ENCODE assay signal across 8 cellular contexts in genomic region chr10:68331455-68332258, GRCh38. TPM values are rescaled to one million over a fixed set of nuclear protein-coding genes. Genes with fewer than 3 reads are reported as not detected.
DNase-seq lines count a peak whose midpoint lies in the region; ATAC-seq and TF ChIP-seq lines count a peak whose summit lies in the region.

Gene HNRNPH3 (plus strand): TSS chr10:68332064. CDS start chr10:68337222, 5,158 bp downstream.

- H3K23ac ChIP-seq in mesendoderm (ENCODE audit: low read length) = peak within 1 kb of the TSS; percentile 97

- peak within 1 kb of the TSS; percentile 99 for H3K4ac ChIP-seq in mesendoderm (ENCODE audit: low read depth, low read length)

- peaks cover 56% of the 10 kb centered on the region for H3K4me1 Mint-ChIP-seq in Calu3 (ENCODE audit: low read depth, unreplicated experiment)
- H3K4me1 Mint-ChIP-seq in activated CD8-positive, alpha-beta memory T cell treated with anti-CD3 and anti-CD28 coated beads, Interleukin-2, amount 10 ng/mL, durations not matched to agents 7 days and 5 days = peaks cover 34% of the 10 kb centered on the region

- peak within 1 kb of the TSS; percentile 97 for H3K18ac ChIP-seq in mesendoderm (ENCODE audit: low read length)

- BruUV-seq in Calu3 (replicated peaks; lab: Mats Ljungman, UMichigan) = TSS peak; percentile 65

- peak within 1 kb of the TSS; percentile 78 for H3K4me2 ChIP-seq in mesendoderm (ENCODE audit: low read length)

- no peaks in the 10 kb centered on the region for H3K9me3 ChIP-seq in HUES48 (ENCODE audit: control insufficient read depth, insufficient read depth, low read length)
- no peaks in the 10 kb centered on the region for H3K9me3 ChIP-seq in NT2/D1 (ENCODE audit: insufficient read depth, low read length)
- H3K9me3 ChIP-seq in endocrine pancreas (ENCODE audit: control insufficient read depth, low read length) = no peaks in the 10 kb centered on the region

- H3K27me3 Mint-ChIP-seq in Calu3 (ENCODE audit: unreplicated experiment) = no peaks in the 10 kb centered on the region
- H3K27me3 Mint-ChIP-seq in activated CD8-positive, alpha-beta memory T cell treated with anti-CD3 and anti-CD28 coated beads, Interleukin-2, amount 10 ng/mL, durations not matched to agents 7 days and 5 days = no peaks in the 10 kb centered on the region

- H3K27me3 ChIP-seq in HUES48 (ENCODE audit: control insufficient read depth, insufficient read depth, low read length) (no peaks in the 10 kb centered on the region), NT2/D1 (ENCODE audit: insufficient read depth, insufficient read length) (no peaks in the 10 kb centered on the region), endocrine pancreas (ENCODE audit: control insufficient read depth, insufficient read depth, low read length) (no peaks in the 10 kb centered on the region), mesendoderm (ENCODE audit: insufficient read depth, low read length, poor library complexity) (no peaks in the 10 kb centered on the region)

- WGBS in mesendoderm (ENCODE audit: extremely low coverage, insufficient coverage, low lambda C conversion rate) = no CpG with 5 or more reads among the region's 73 CpGs

- H4K8ac ChIP-seq in mesendoderm (ENCODE audit: low read depth, low read length) = peak within 1 kb of the TSS; percentile 81

- DNase-seq in Calu3 (peak; percentile 99), NT2/D1 (ENCODE audit: low read depth, low spot score) (peak; percentile 91), mesendoderm (peak; percentile 98)
- DNase-seq in activated CD8-positive, alpha-beta memory T cell treated with anti-CD3 and anti-CD28 coated beads, Interleukin-2, amount 10 ng/mL, durations not matched to agents 7 days and 5 days = peak; percentile 99
- DNase-seq in stimulated activated CD8-positive, alpha-beta memory T cell treated with anti-CD3 and anti-CD28 coated beads, Interleukin-12 subunit alpha, Interleukin-12 subunit beta, amount 100 ng/mL, for 4 hours (ENCODE audit: low read depth) = peak; percentile 98

- peak within 1 kb of the TSS; percentile 98 for H3K4me3 Mint-ChIP-seq in Calu3 (ENCODE audit: low read depth, unreplicated experiment)
- peak within 1 kb of the TSS; percentile 99 for H3K4me3 Mint-ChIP-seq in activated CD8-positive, alpha-beta memory T cell treated with anti-CD3 and anti-CD28 coated beads, Interleukin-2, amount 10 ng/mL, durations not matched to agents 7 days and 5 days

- H3K4me3 ChIP-seq in HUES48 (ENCODE audit: low read depth, low read length) (peak within 1 kb of the TSS; percentile 80), NT2/D1 (ENCODE audit: insufficient read length, low read depth) (peak within 1 kb of the TSS; percentile 88), endocrine pancreas (ENCODE audit: control insufficient read depth, insufficient read depth, low read length) (peak within 1 kb of the TSS; percentile 100), mesendoderm (ENCODE audit: low read length) (peak within 1 kb of the TSS; percentile 99)

- intact Hi-C loops in Calu3 (cut with micrococcal nuclease; ENCODE audit: unreplicated experiment) = loop anchor here (10.0 kb wide), 1 partner anchor 447 kb away; the partner anchor contains the start of gene SIRT1

- peak within 1 kb of the TSS; percentile 17 for H2BK120ac ChIP-seq in mesendoderm (ENCODE audit: low read depth, low read length)

- peak within 1 kb of the TSS; percentile 96 for H2BK5ac ChIP-seq in mesendoderm (ENCODE audit: low read length)

- peaks cover 34% of the 10 kb centered on the region for H3K4me1 ChIP-seq in HUES48 (ENCODE audit: control insufficient read depth, insufficient read depth, low read length)
- H3K4me1 ChIP-seq in NT2/D1 (ENCODE audit: insufficient read depth, insufficient read length) = no peaks in the 10 kb centered on the region
- H3K4me1 ChIP-seq in endocrine pancreas (ENCODE audit: control insufficient read depth, insufficient read depth, low read length) = peaks cover 21% of the 10 kb centered on the region
- H3K4me1 ChIP-seq in mesendoderm (ENCODE audit: control insufficient read depth, low read depth, low read length) = no peaks in the 10 kb centered on the region

- H3K9me3 Mint-ChIP-seq in Calu3 (ENCODE audit: low read depth, unreplicated experiment) = no peaks in the 10 kb centered on the region
- no peaks in the 10 kb centered on the region for H3K9me3 Mint-ChIP-seq in activated CD8-positive, alpha-beta memory T cell treated with anti-CD3 and anti-CD28 coated beads, Interleukin-2, amount 10 ng/mL, durations not matched to agents 7 days and 5 days (ENCODE audit: low read depth)

- peak; percentile 73 for ATAC-seq in GM21423 (IDR thresholded peaks at IDR 0.05; ENCODE audit: unreplicated experiment)
- ATAC-seq in activated CD8-positive, alpha-beta memory T cell treated with anti-CD3 and anti-CD28 coated beads, Interleukin-2, amount 10 ng/mL, durations not matched to agents 7 days and 5 days = peak; percentile 87

- H4K5ac ChIP-seq in mesendoderm (ENCODE audit: low read length) = peak within 1 kb of the TSS; percentile 78

- H3K9ac ChIP-seq in HUES48 (ENCODE audit: low read depth, low read length) (peak within 1 kb of the TSS; percentile 99), NT2/D1 (ENCODE audit: insufficient read length, low read depth) (peak within 1 kb of the TSS; percentile 93), endocrine pancreas (ENCODE audit: control insufficient read depth, insufficient read depth, low read length) (peak within 1 kb of the TSS; percentile 97), mesendoderm (ENCODE audit: low read length) (peak within 1 kb of the TSS; percentile 100)

- H3K27ac Mint-ChIP-seq in Calu3 (ENCODE audit: unreplicated experiment) = peak within 1 kb of the TSS; percentile 88
- H3K27ac Mint-ChIP-seq in activated CD8-positive, alpha-beta memory T cell treated with anti-CD3 and anti-CD28 coated beads, Interleukin-2, amount 10 ng/mL, durations not matched to agents 7 days and 5 days = peak within 1 kb of the TSS; percentile 100

- H3K79me2 ChIP-seq in mesendoderm (ENCODE audit: control insufficient read depth, insufficient read depth, low read length) = peaks cover 48% of the 10 kb centered on the region

- H3K27ac ChIP-seq in HUES48 (ENCODE audit: low read depth, low read length) (peak within 1 kb of the TSS; percentile 99), mesendoderm (ENCODE audit: low read depth, low read length) (peak within 1 kb of the TSS; percentile 92)

- CTCF ChIA-PET in Calu3 (lab: Charles Lee) = interaction anchor here (0.6 to 3.1 kb wide), 7 partner anchors 9 to 371 kb away, joined by 3 to 18 read pairs (median 4); no protein-coding TSS in a partner anchor
- CTCF ChIA-PET in activated CD8-positive, alpha-beta memory T cell treated with anti-CD3 and anti-CD28 coated beads, Interleukin-2, amount 10 ng/mL, durations not matched to agents 7 days and 5 days (lab: Charles Lee) = interaction anchor here (0.7 to 5.4 kb wide), 7 partner anchors 16 to 122 kb away, joined by 3 to 31 read pairs (median 3); partner anchors contain the start of gene RUFY2

- H2BK15ac ChIP-seq in mesendoderm (replicated peaks; ENCODE audit: low read depth) = no peak within 1 kb of the TSS

- TF ChIP-seq CTCF in Calu3 (IDR thresholded peaks at IDR 0.05; ENCODE audit: unreplicated experiment) = no peak

- H3K36me3 ChIP-seq in HUES48 (ENCODE audit: control insufficient read depth, insufficient read depth, low read length) (peaks cover 15% of the 10 kb centered on the region), NT2/D1 (ENCODE audit: insufficient read depth, insufficient read length, low read length) (peaks cover 30% of the 10 kb centered on the region), endocrine pancreas (ENCODE audit: control insufficient read depth, insufficient read depth, low read length) (no peaks in the 10 kb centered on the region), mesendoderm (ENCODE audit: control insufficient read depth, insufficient read depth, low read length) (no peaks in the 10 kb centered on the region)

- H3K56ac ChIP-seq in mesendoderm (ENCODE audit: low read length) = peak within 1 kb of the TSS; percentile 100

- peaks cover 71% of the 10 kb centered on the region for H3K36me3 Mint-ChIP-seq in Calu3 (ENCODE audit: insufficient read depth, unreplicated experiment)
- H3K36me3 Mint-ChIP-seq in activated CD8-positive, alpha-beta memory T cell treated with anti-CD3 and anti-CD28 coated beads, Interleukin-2, amount 10 ng/mL, durations not matched to agents 7 days and 5 days = peaks cover 32% of the 10 kb centered on the region

- peaks cover 2% of the 10 kb centered on the region for H3K79me1 ChIP-seq in mesendoderm (ENCODE audit: low read length)

- peak within 1 kb of the TSS; percentile 93 for H2AK5ac ChIP-seq in mesendoderm (ENCODE audit: low read length)

RNA-seq across cellular contexts. Expression of gene HNRNPH3, which starts in this region (rescaled TPM):
- total RNA-seq in Calu3 (2022) = 170 and 184 TPM in 2 replicates
- total RNA-seq in activated CD8-positive, alpha-beta memory T cell treated with anti-CD3 and anti-CD28 coated beads, Interleukin-2, amount 10 ng/mL, durations not matched to agents 7 days and 5 days = 100 to 1,000 TPM; 124 to 129 TPM
- 311 TPM for polyA plus RNA-seq in mesendoderm (2013, experiment 1 of 2)
- polyA plus RNA-seq in mesendoderm (2013, experiment 2 of 2) = 307 TPM

Comparison
In these comparisons a context has a peak if more than half of its experiments do, and no peak if none do; other contexts are left out.
1. Peak in every context shown above with its lines: DNase-seq, ATAC-seq, H3K4me3 ChIP-seq and H3K27ac ChIP-seq.